18 cellular contexts compared by ENCODE assay signal in genomic region chr2:208722737-208723136, GRCh38.
DNase-seq lines count a peak whose midpoint lies in the region; ATAC-seq and TF ChIP-seq lines count a peak whose summit lies in the region.
"Had no signal": no experiment of that assay in that cellular context is flagged by ENCODE, and none has a peak within 500 bp of the region (broad histone marks: within the 10 kb centered on the region; RNA-seq: fewer than 3 reads in every experiment).

No MANE protein-coding gene starts in this region.

- in situ Hi-C loops in G401 (cut with HindIII; ENCODE audit: low sequenced_read_pairs), result no loop called here

- peak; percentile 85 for ATAC-seq in mucosa of descending colon
- ATAC-seq: A549, GM12878 had no signal

- POLR2A ChIA-PET in A673 (lab: Charles Lee; ENCODE audit: low non-redundant PET), result no interaction called here

- no TSS peak for BruUV-seq in A673 (replicated peaks; lab: Mats Ljungman, UMichigan)

- H3K9ac ChIP-seq in colonic mucosa (ENCODE audit: low read depth in 2 of 2, low read length in 2 of 2), result no peak overlapping the region
- H3K9ac ChIP-seq: GM23248 had no signal

- H3K9me3 ChIP-seq in colonic mucosa (no peaks in the 10 kb centered on the region), mucosa of descending colon (no peaks in the 10 kb centered on the region), A673 (ENCODE audit: low read depth, low read length, poor library complexity, severe bottlenecking) (no peaks in the 10 kb centered on the region)
- H3K9me3 ChIP-seq: A549 had no signal

- H3K36me3 ChIP-seq in colonic mucosa (no peaks in the 10 kb centered on the region), mucosa of descending colon (ENCODE audit: low read depth) (no peaks in the 10 kb centered on the region), A673 (ENCODE audit: insufficient read depth, low read length, poor library complexity, severe bottlenecking) (no peaks in the 10 kb centered on the region)

- intact Hi-C loops in colonic mucosa (cut with DNase I) (no loop called here), mucosa of descending colon (cut with DNase I, micrococcal nuclease) (no loop called here), A673 (cut with micrococcal nuclease; ENCODE audit: unreplicated experiment) (no loop called here)

- no peak overlapping the region for H3K4me3 ChIP-seq in colonic mucosa
- H3K4me3 ChIP-seq in mucosa of descending colon, result no peak overlapping the region
- H3K4me3 ChIP-seq in A673 (ENCODE audit: low read depth, low read length, poor library complexity, severe bottlenecking), result no peak overlapping the region
- H3K4me3 ChIP-seq: A549, GM12878, GM23248 had no signal

- CTCF ChIA-PET in A673 (lab: Charles Lee), result no interaction called here

- H3K4me1 ChIP-seq in colonic mucosa, result peaks cover 6% of the 10 kb centered on the region
- peaks cover 10% of the 10 kb centered on the region for H3K4me1 ChIP-seq in mucosa of descending colon (ENCODE audit: low read depth)
- H3K4me1 ChIP-seq in A673 (ENCODE audit: insufficient read depth, low read length, poor library complexity, severe bottlenecking), result no peaks in the 10 kb centered on the region
- H3K4me1 ChIP-seq: A549 had no signal

- H3K27me3 ChIP-seq in colonic mucosa (no peaks in the 10 kb centered on the region), A673 (replicated peaks; ENCODE audit: insufficient read depth, low read depth, low read length, poor library complexity) (no peaks in the 10 kb centered on the region)

- H3K27ac ChIP-seq in colonic mucosa, result no peak overlapping the region
- H3K27ac ChIP-seq in A673 (ENCODE audit: low read depth, low read length, poor library complexity, severe bottlenecking), result no peak overlapping the region
- H3K27ac ChIP-seq: A549, GM23248 had no signal

- TF ChIP-seq CTCF in colonic mucosa (IDR thresholded peaks at IDR 0.05) (no peak), mucosa of descending colon (IDR thresholded peaks at IDR 0.05) (no peak), A673 (conservative IDR thresholded peaks at IDR 0.05; ENCODE audit: low read depth, low read length) (no peak)

- DNase-seq in DMS53 treated with DMSO at 0.1 percent for 48 hours (lab: John Stamatoyannopoulos, UW; ENCODE audit: unreplicated experiment), result peak; percentile 63
- DNase-seq in colonic mucosa, result peak; percentile 25
- DNase-seq in mucosa of descending colon, result peak in 1 of 3 donors; percentile 28
- no peak for DNase-seq in G401 (ENCODE audit: low spot score)
- no peak for DNase-seq in NCI-H82 treated with DMSO at 0.1 percent for 48 hours (lab: John Stamatoyannopoulos, UW; ENCODE audit: unreplicated experiment)
- DNase-seq in A673 (ENCODE audit: low spot score), result no peak
- DNase-seq: 8988T; C1 segment of cervical spinal cord; CD4-positive, alpha-beta memory T cell; COR-L47; DMS 273 treated with DMSO at 0.1 percent for 48 hours; DND-41; GDM1; GM23248; H7; HCEC 1CT had no signal

Comparison
In these comparisons a context has a peak if more than half of its experiments do, and no peak if none do; other contexts are left out.
1. DNase-seq: peak in DMS53 treated with DMSO at 0.1 percent for 48 hours (single experiment) and colonic mucosa (single experiment); none in G401 (single experiment), NCI-H82 treated with DMSO at 0.1 percent for 48 hours (single experiment) and A673 (single experiment).